11 cellular contexts compared by ENCODE assay signal in the genomic region with DNA sequence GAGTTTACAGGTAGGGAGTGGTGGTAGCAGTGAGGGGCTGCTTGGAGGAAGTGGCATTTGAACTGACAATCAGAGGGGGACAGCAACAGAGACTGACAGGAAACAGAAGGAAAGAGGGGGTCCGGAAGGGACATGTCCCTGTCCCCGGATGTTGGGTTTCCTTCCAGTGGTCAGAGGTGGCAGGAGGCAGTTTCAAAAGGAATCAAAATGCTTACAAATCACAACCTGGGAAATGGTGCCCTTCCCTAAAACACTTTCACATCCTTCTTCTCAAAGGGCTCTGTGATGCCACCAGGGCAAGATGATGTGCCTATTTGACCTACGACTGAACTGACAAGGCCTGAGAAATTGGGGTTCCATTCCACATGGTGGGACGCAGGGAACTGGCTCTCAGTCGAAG. TPM values are rescaled to one million over a fixed set of nuclear protein-coding genes. Genes with fewer than 3 reads are reported as not detected.
DNase-seq lines count a peak whose midpoint lies in the region; ATAC-seq, FAIRE-seq and TF ChIP-seq lines count a peak whose summit lies in the region.
"Had no signal": no experiment of that assay in that cellular context is flagged by ENCODE, and none has a peak within 500 bp of the region (broad histone marks: within the 10 kb centered on the region; RNA-seq: fewer than 3 reads in every experiment).

No MANE protein-coding gene starts in this region.

- no peaks in the 10 kb centered on the region for H3K9me3 ChIP-seq in mucosa of descending colon

- H3K4me1 Mint-ChIP-seq in activated CD8-positive, alpha-beta T cell treated with anti-CD3 and anti-CD28 coated beads, Interleukin-2, amount 10 ng/mL, durations not matched to agents 7 days and 5 days (ENCODE audit: low read depth), result peaks cover 64% of the 10 kb centered on the region
- H3K4me1 Mint-ChIP-seq in memory B cell, result peaks cover 17% of the 10 kb centered on the region

- CTCF ChIA-PET in activated CD8-positive, alpha-beta T cell treated with anti-CD3 and anti-CD28 coated beads, Interleukin-2, amount 10 ng/mL, durations not matched to agents 7 days and 5 days (lab: Charles Lee), result interaction anchor here (1.0 to 9.3 kb wide), 23 partner anchors 8 to 151 kb away, joined by 3 to 244 read pairs (median 10); a partner anchor contains a TSS

- H3K36me3 ChIP-seq in mucosa of descending colon (ENCODE audit: low read depth), result no peaks in the 10 kb centered on the region

- POLR2A ChIA-PET in activated CD8-positive, alpha-beta T cell treated with anti-CD3 and anti-CD28 coated beads, Interleukin-2, amount 10 ng/mL, durations not matched to agents 7 days and 5 days (lab: Charles Lee), result interaction anchor here (1.4 to 5.4 kb wide), 4 partner anchors 38 to 71 kb away, joined by 10 to 33 read pairs (median 12); no protein-coding TSS in a partner anchor

- no peak for ATAC-seq in activated CD8-positive, alpha-beta T cell treated with anti-CD3 and anti-CD28 coated beads, Interleukin-2, amount 10 ng/mL, durations not matched to agents 7 days and 5 days
- ATAC-seq in memory B cell (ENCODE audit: low read depth) (peak; percentile 77), HG03521 (IDR thresholded peaks at IDR 0.05; ENCODE audit: unreplicated experiment) (no peak), mucosa of descending colon (no peak)

- intact Hi-C loops in mucosa of descending colon (cut with DNase I, micrococcal nuclease), result loop anchor here in 1 of 2 donors (5.0 kb wide), 1 partner anchor 56 kb away; no protein-coding TSS in a partner anchor

- no peaks in the 10 kb centered on the region for H3K36me3 Mint-ChIP-seq in activated CD8-positive, alpha-beta T cell treated with anti-CD3 and anti-CD28 coated beads, Interleukin-2, amount 10 ng/mL, durations not matched to agents 7 days and 5 days (ENCODE audit: low read depth)
- no peaks in the 10 kb centered on the region for H3K36me3 Mint-ChIP-seq in memory B cell

- TF ChIP-seq POLR2A in GM12891 (IDR thresholded peaks at IDR 0.05; ENCODE audit: low read depth, low read length), result no peak

- FAIRE-seq in GM12891 (lab: Jason Lieb, UNC), result no peak

- H3K4me1 ChIP-seq in mucosa of descending colon (ENCODE audit: low read depth), result peaks cover under 1% of the 10 kb centered on the region

- peak overlapping the region; percentile 82 for H3K27ac Mint-ChIP-seq in activated CD8-positive, alpha-beta T cell treated with anti-CD3 and anti-CD28 coated beads, Interleukin-2, amount 10 ng/mL, durations not matched to agents 7 days and 5 days
- peak overlapping the region; percentile 78 for H3K27ac Mint-ChIP-seq in memory B cell

- H3K4me3 ChIP-seq in mucosa of descending colon, result no peak overlapping the region
- H3K4me3 ChIP-seq: GM23248 had no signal

- H3K4me3 Mint-ChIP-seq in activated CD8-positive, alpha-beta T cell treated with anti-CD3 and anti-CD28 coated beads, Interleukin-2, amount 10 ng/mL, durations not matched to agents 7 days and 5 days, result peak overlapping the region; percentile 30
- H3K4me3 Mint-ChIP-seq in memory B cell, result no peak overlapping the region

- DNase-seq in Ammon's horn (ENCODE audit: low spot score), result peak; percentile 62
- no peak for DNase-seq in GM12891 (ENCODE audit: insufficient read length, low spot score)
- DNase-seq in activated CD8-positive, alpha-beta T cell treated with anti-CD3 and anti-CD28 coated beads, Interleukin-2, amount 10 ng/mL, durations not matched to agents 7 days and 5 days, result peak; percentile 42
- peak in 1 of 2 donors; percentile 31 for DNase-seq in memory B cell (ENCODE audit: low spot score in 2 of 2)
- no peak for DNase-seq in DMS114 treated with DMSO at 0.1 percent for 48 hours (lab: John Stamatoyannopoulos, UW; ENCODE audit: unreplicated experiment)
- DNase-seq in mucosa of descending colon, result no peak
- no peak for DNase-seq in occipital lobe (lab: John Stamatoyannopoulos, UW)
- DNase-seq: COR-L47, GM23248 had no signal

- no peaks in the 10 kb centered on the region for H3K27me3 Mint-ChIP-seq in activated CD8-positive, alpha-beta T cell treated with anti-CD3 and anti-CD28 coated beads, Interleukin-2, amount 10 ng/mL, durations not matched to agents 7 days and 5 days (ENCODE audit: low read depth)
- peaks cover 3% of the 10 kb centered on the region for H3K27me3 Mint-ChIP-seq in memory B cell

- H3K9me3 Mint-ChIP-seq in activated CD8-positive, alpha-beta T cell treated with anti-CD3 and anti-CD28 coated beads, Interleukin-2, amount 10 ng/mL, durations not matched to agents 7 days and 5 days (ENCODE audit: insufficient read depth), result no peaks in the 10 kb centered on the region
- H3K9me3 Mint-ChIP-seq in memory B cell, result no peaks in the 10 kb centered on the region

- no peak for TF ChIP-seq CTCF in mucosa of descending colon (IDR thresholded peaks at IDR 0.05)

TF ChIP-seq in GM12891, 5 proteins besides CTCF, POLR2A, EP300 and RAD21:
- TF ChIP-seq SPI1 (IDR thresholded peaks at IDR 0.05; ENCODE audit: low read depth, low read length), result peak; percentile 84
- no peak for TF ChIP-seq POLR2AphosphoS5 (IDR thresholded peaks at IDR 0.05; ENCODE audit: low read depth, low read length)
- no peak for TF ChIP-seq TAF1 (IDR thresholded peaks at IDR 0.05; ENCODE audit: low read depth, low read length)
- no peak for TF ChIP-seq POU2F2 (IDR thresholded peaks at IDR 0.05; ENCODE audit: low read depth, low read length)
- no peak for TF ChIP-seq PAX5 (IDR thresholded peaks at IDR 0.05; ENCODE audit: insufficient read depth, low read length, severe bottlenecking)

RNA-seq across cellular contexts. Expression of a gene that starts 19.7 kb away (rescaled TPM):
- polyA plus RNA-seq in GM12891 (2012; ENCODE audit: low read depth, missing spikeins), result 1.1 TPM
- total RNA-seq in activated CD8-positive, alpha-beta T cell treated with anti-CD3 and anti-CD28 coated beads, Interleukin-2, amount 10 ng/mL, durations not matched to agents 7 days and 5 days, result 1 to 10 TPM; 3.3 to 3.7 TPM
- 100 to 1,000 TPM in 1 of 3 donors, 10 to 100 TPM in 2; 37.0 to 104 (median 98.4) TPM for total RNA-seq in mucosa of descending colon
- total RNA-seq in occipital lobe, result 31.4 TPM

RNA-seq across cellular contexts. Expression of a gene that starts 20.0 kb away (rescaled TPM):
- polyA plus RNA-seq in GM12891 (2012; ENCODE audit: low read depth, missing spikeins), result not detected
- under 1 TPM in 1 of 2 experiments, not detected in 1; 0.13 TPM for total RNA-seq in activated CD8-positive, alpha-beta T cell treated with anti-CD3 and anti-CD28 coated beads, Interleukin-2, amount 10 ng/mL, durations not matched to agents 7 days and 5 days
- 1 to 10 TPM in 2 of 3 donors, under 1 TPM in 1; 0.84 to 3.4 (median 1.8) TPM for total RNA-seq in mucosa of descending colon
- total RNA-seq in occipital lobe, result 0.16 TPM
- total RNA-seq: chondrocyte, GM23248 had no signal
- polyA plus RNA-seq: GM23248 had no signal

RNA-seq across cellular contexts. Expression of a gene that starts 46.5 kb away (rescaled TPM):
- polyA plus RNA-seq in GM12891 (2012; ENCODE audit: low read depth, missing spikeins), result 0.55 TPM
- total RNA-seq in activated CD8-positive, alpha-beta T cell treated with anti-CD3 and anti-CD28 coated beads, Interleukin-2, amount 10 ng/mL, durations not matched to agents 7 days and 5 days, result under 1 TPM; 0.55 to 0.66 TPM
- total RNA-seq in mucosa of descending colon (not detected), occipital lobe (0.78 TPM)
- total RNA-seq: chondrocyte, GM23248 had no signal
- polyA plus RNA-seq: GM23248 had no signal

Comparison
In these comparisons a context has a peak if more than half of its experiments do, and no peak if none do; other contexts are left out.
1. DNase-seq: peak in Ammon's horn (single experiment) and activated CD8-positive, alpha-beta T cell treated with anti-CD3 and anti-CD28 coated beads, Interleukin-2, amount 10 ng/mL, durations not matched to agents 7 days and 5 days (single experiment); none in GM12891 (single experiment), DMS114 treated with DMSO at 0.1 percent for 48 hours (single experiment), mucosa of descending colon (0 of 3) and occipital lobe (single experiment).